19 cellular contexts compared by ENCODE assay signal in the genomic region with DNA sequence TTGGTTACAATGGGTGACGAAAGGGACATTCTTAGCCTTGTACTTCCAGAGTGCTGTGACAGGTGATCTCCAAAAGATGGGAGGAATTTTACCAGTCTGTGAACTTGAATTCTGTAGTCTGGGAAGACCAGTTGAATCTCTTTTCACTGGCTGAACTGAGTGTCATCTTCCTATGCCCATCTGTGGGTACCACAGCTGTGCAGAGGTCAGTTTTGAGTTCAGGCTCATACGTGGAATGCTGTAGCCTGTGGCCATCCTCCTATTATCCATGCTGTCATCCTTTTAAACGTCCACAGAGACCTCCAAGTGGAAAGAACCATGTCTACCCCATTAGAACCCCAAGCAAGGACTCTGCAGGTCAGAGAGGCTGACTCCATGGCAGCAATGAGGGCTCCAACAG. TPM values are rescaled to one million over a fixed set of nuclear protein-coding genes. Genes with fewer than 3 reads are reported as not detected.
DNase-seq lines count a peak whose midpoint lies in the region; ATAC-seq, FAIRE-seq and TF ChIP-seq lines count a peak whose summit lies in the region.
"Had no signal": no experiment of that assay in that cellular context is flagged by ENCODE, and none has a peak within 500 bp of the region (broad histone marks: within the 10 kb centered on the region; RNA-seq: fewer than 3 reads in every experiment).

No MANE protein-coding gene starts in this region.

- H3K4me2 ChIP-seq in IMR-90 (ENCODE audit: low read depth, low read length): no peak overlapping the region
- no peak overlapping the region for H3K4me2 ChIP-seq in astrocyte (ENCODE audit: low read length)
- H3K4me2 ChIP-seq in H1 (ENCODE audit: insufficient read depth in 1 of 2, low read depth in 2 of 2, low read length in 2 of 2): no peak overlapping the region

- H3K4me1 Mint-ChIP-seq in astrocyte (ENCODE audit: low read depth, unreplicated experiment): peaks cover 35% of the 10 kb centered on the region
- H3K4me1 Mint-ChIP-seq in type B pancreatic cell (ENCODE audit: unreplicated experiment): peaks cover 43% of the 10 kb centered on the region
- H3K4me1 Mint-ChIP-seq: CD4-positive, CD25-positive, alpha-beta regulatory T cell; CD8-positive, alpha-beta memory T cell had no signal

- no peak overlapping the region for H3K27ac ChIP-seq in IMR-90 (ENCODE audit: insufficient read depth, low read length)
- H3K27ac ChIP-seq in astrocyte (ENCODE audit: low read depth, low read length): no peak overlapping the region
- no peak overlapping the region for H3K27ac ChIP-seq in H1 (ENCODE audit: low read depth, low read length)
- no peak overlapping the region for H3K27ac ChIP-seq in A673 (ENCODE audit: low read depth, low read length, poor library complexity, severe bottlenecking)

- H2BK12ac ChIP-seq in H1 (ENCODE audit: low read depth, low read length): no peak overlapping the region

- H2AFZ ChIP-seq in IMR-90 (replicated peaks; ENCODE audit: low read length, poor library complexity) (no peak overlapping the region), astrocyte (ENCODE audit: low read depth, low read length) (no peak overlapping the region), H1 (ENCODE audit: low read length) (no peak overlapping the region)

- H2BK120ac ChIP-seq in IMR-90 (ENCODE audit: low read depth, low read length): no peak overlapping the region
- H2BK120ac ChIP-seq in H1 (replicated peaks; ENCODE audit: low read depth, low read length): no peak overlapping the region

- in situ Hi-C loops in IMR-90 (cut with MboI; ENCODE audit: low sequenced_read_pairs): no loop called here

- FAIRE-seq in astrocyte (lab: Jason Lieb, UNC): no peak
- FAIRE-seq in H1 (lab: Jason Lieb, UNC): no peak
- FAIRE-seq: GM12892, GM18507 had no signal

- DNase-seq in IMR-90: no peak
- no peak for DNase-seq in astrocyte (ENCODE audit: low read depth)
- DNase-seq in H1 (ENCODE audit: low read depth in 1 of 2, low spot score in 2 of 2): no peak
- DNase-seq in type B pancreatic cell (ENCODE audit: extremely low spot score, unreplicated experiment): no peak
- no peak for DNase-seq in amniotic stem cell (lab: John Stamatoyannopoulos, UW)
- DNase-seq in A673 (ENCODE audit: low spot score): no peak
- DNase-seq: ACHN; BE2C; C1 segment of cervical spinal cord; CD4-positive, CD25-positive, alpha-beta regulatory T cell; CD8-positive, alpha-beta memory T cell; COR-L47; DMS153; DMS79; GDM1 had no signal

- CTCF ChIA-PET in IMR-90 (lab: Yijun Ruan, JAX) (no interaction called here), H1 (lab: Charles Lee; ENCODE audit: partially characterized antibody) (no interaction called here), A673 (lab: Charles Lee) (no interaction called here)

- H3K9me3 ChIP-seq in IMR-90 (ENCODE audit: control insufficient read depth, insufficient read depth, low read length) (no peaks in the 10 kb centered on the region), astrocyte (ENCODE audit: insufficient read depth, low read depth, low read length) (no peaks in the 10 kb centered on the region), H1 (ENCODE audit: insufficient read depth in 2 of 2, low read depth in 1 of 2, low read length in 1 of 2) (no peaks in the 10 kb centered on the region), A673 (ENCODE audit: low read depth, low read length, poor library complexity, severe bottlenecking) (no peaks in the 10 kb centered on the region)
- H3K9me3 ChIP-seq: BE2C, HAP-1 had no signal

- no peaks in the 10 kb centered on the region for H3K79me2 ChIP-seq in astrocyte (ENCODE audit: insufficient read depth, low read length)
- H3K79me2 ChIP-seq in H1 (ENCODE audit: control insufficient read depth in 1 of 2, insufficient read depth in 2 of 2, low read length in 2 of 2): peaks cover 0 to 14% of the 10 kb centered on the region in 2 experiments; a peak in 1 of 4 replicates

- H3K56ac ChIP-seq in IMR-90 (ENCODE audit: extremely low read depth, insufficient read depth, low read length) (no peak overlapping the region), H1 (replicated peaks; ENCODE audit: insufficient read length, low read depth, low read length) (no peak overlapping the region)

- H3K4me1 ChIP-seq in IMR-90 (ENCODE audit: control insufficient read depth, insufficient read depth, low read length) (peaks cover 36% of the 10 kb centered on the region), astrocyte (ENCODE audit: insufficient read depth, low read length) (peaks cover 4% of the 10 kb centered on the region), H1 (replicated peaks in 1 of 4; ENCODE audit: control insufficient read depth in 3 of 4, insufficient read depth in 4 of 4, low read length in 3 of 4) (peaks cover 15 to 32% (median 20%) of the 10 kb centered on the region in 4 experiments), A673 (ENCODE audit: insufficient read depth, low read length, poor library complexity, severe bottlenecking) (no peaks in the 10 kb centered on the region)
- H3K4me1 ChIP-seq: HAP-1 had no signal

- H3K79me1 ChIP-seq in IMR-90 (ENCODE audit: low read depth in 1 of 2, low read length in 2 of 2) (peaks cover 64 to 96% of the 10 kb centered on the region in 2 experiments), H1 (ENCODE audit: low read depth, low read length) (peaks cover 6% of the 10 kb centered on the region)

- BruUV-seq in IMR-90 (replicated peaks; lab: Mats Ljungman, UMichigan): no TSS peak
- BruUV-seq in A673 (replicated peaks; lab: Mats Ljungman, UMichigan): no TSS peak

- no peaks in the 10 kb centered on the region for H3K27me3 ChIP-seq in IMR-90 (ENCODE audit: control insufficient read depth, insufficient read depth, low read length)
- no peaks in the 10 kb centered on the region for H3K27me3 ChIP-seq in astrocyte (ENCODE audit: insufficient read depth, low read length)
- no peaks in the 10 kb centered on the region for H3K27me3 ChIP-seq in H1 (replicated peaks in 1 of 4; ENCODE audit: control insufficient read depth in 3 of 4, extremely low read depth in 1 of 4, insufficient read depth in 3 of 4, low read length in 3 of 4)
- no peaks in the 10 kb centered on the region for H3K27me3 ChIP-seq in A673 (replicated peaks; ENCODE audit: insufficient read depth, low read depth, low read length, poor library complexity)
- H3K27me3 ChIP-seq: BE2C had no signal

- peaks cover 50% of the 10 kb centered on the region for H3K9me1 ChIP-seq in IMR-90 (ENCODE audit: insufficient read depth, low read length)

- H2BK5ac ChIP-seq in IMR-90 (ENCODE audit: low read depth, low read length, poor library complexity, severe bottlenecking): no peak overlapping the region
- H2BK5ac ChIP-seq in H1 (ENCODE audit: low read depth, low read length): no peak overlapping the region

- H3K14ac ChIP-seq in IMR-90 (replicated peaks; ENCODE audit: low read depth, low read length) (no peak overlapping the region), H1 (ENCODE audit: insufficient read length) (no peak overlapping the region)

- H3K4me3 Mint-ChIP-seq in astrocyte (ENCODE audit: unreplicated experiment) (no peak overlapping the region), type B pancreatic cell (no peak overlapping the region)
- H3K4me3 Mint-ChIP-seq: CD4-positive, CD25-positive, alpha-beta regulatory T cell; CD8-positive, alpha-beta memory T cell had no signal

- H3K18ac ChIP-seq in IMR-90 (ENCODE audit: low read depth, low read length): no peak overlapping the region
- no peak overlapping the region for H3K18ac ChIP-seq in H1 (ENCODE audit: extremely low read depth, low read length)

- no peak for TF ChIP-seq RAD21 in IMR-90 (IDR thresholded peaks at IDR 0.05; ENCODE audit: low read length)
- no peak for TF ChIP-seq RAD21 in H1 (IDR thresholded peaks at IDR 0.05 in 1 of 2, conservative IDR thresholded peaks at IDR 0.05 in 1 of 2; ENCODE audit: low read depth in 2 of 2, low read length in 2 of 2)

- H3K36me3 ChIP-seq in IMR-90 (ENCODE audit: control insufficient read depth, insufficient read depth, low read length) (no peaks in the 10 kb centered on the region), astrocyte (ENCODE audit: insufficient read depth, low read length) (no peaks in the 10 kb centered on the region), H1 (ENCODE audit: control insufficient read depth in 2 of 4, insufficient read depth in 4 of 4, low read length in 3 of 4) (no peaks in the 10 kb centered on the region), A673 (ENCODE audit: insufficient read depth, low read length, poor library complexity, severe bottlenecking) (no peaks in the 10 kb centered on the region)
- H3K36me3 ChIP-seq: BE2C, HAP-1 had no signal

- WGBS in IMR-90 (ENCODE audit: extremely low coverage in 2 of 2, insufficient read length in 1 of 2), 2 experiments: 100% methylated on average over 2 of the region's 3 CpGs; no CpG with 5 or more reads in 1 of the 2 experiments
- 74% methylated on average over 3 of the region's 3 CpGs; no CpG with 5 or more reads in 1 of the 2 experiments for WGBS in H1 (ENCODE audit: extremely low coverage in 1 of 2, insufficient coverage in 1 of 2, insufficient read length in 1 of 2, insufficient replicate concordance in 2 of 2, low coverage in 1 of 2, low lambda C conversion rate in 2 of 2, missing lambda C conversion rate in 1 of 2), 2 experiments

- H2BK15ac ChIP-seq in IMR-90 (ENCODE audit: low read depth, low read length) (no peak overlapping the region; the same call in 2 of the 3 replicates), H1 (ENCODE audit: low read length) (no peak overlapping the region)

- H4K20me1 ChIP-seq in IMR-90 (ENCODE audit: insufficient read depth, low read length) (peaks cover 13% of the 10 kb centered on the region), astrocyte (ENCODE audit: insufficient read depth, low read length) (peaks cover 5% of the 10 kb centered on the region), H1 (replicated peaks in 1 of 2; ENCODE audit: control insufficient read depth in 1 of 2, insufficient read depth in 2 of 2, low read length in 2 of 2) (peaks cover 2 to 3% of the 10 kb centered on the region in 2 experiments)

- H3K4me3 ChIP-seq in IMR-90 (ENCODE audit: insufficient read depth, low read depth, low read length) (no peak overlapping the region), astrocyte (ENCODE audit: insufficient read depth, low read depth, low read length) (no peak overlapping the region), H1 (ENCODE audit: extremely low read depth in 1 of 4, insufficient read depth in 2 of 4, low read depth in 3 of 4, low read length in 4 of 4) (no peak overlapping the region), A673 (ENCODE audit: low read depth, low read length, poor library complexity, severe bottlenecking) (no peak overlapping the region)
- H3K4me3 ChIP-seq: HAP-1 had no signal

- H2BK20ac ChIP-seq in IMR-90 (ENCODE audit: low read depth, low read length) (no peak overlapping the region), H1 (ENCODE audit: low read length) (peak overlapping the region; percentile 77; the same call in 1 of the 2 replicates)

- no peaks in the 10 kb centered on the region for H3K9me3 Mint-ChIP-seq in astrocyte (ENCODE audit: unreplicated experiment)
- H3K9me3 Mint-ChIP-seq in type B pancreatic cell: no peaks in the 10 kb centered on the region
- H3K9me3 Mint-ChIP-seq: CD4-positive, CD25-positive, alpha-beta regulatory T cell; CD8-positive, alpha-beta memory T cell had no signal

- no peak for TF ChIP-seq EP300 in H1 (IDR thresholded peaks at IDR 0.05; ENCODE audit: borderline replicate concordance in 1 of 2, low read depth in 2 of 2, low read length in 2 of 2)

- H3K9ac ChIP-seq in IMR-90 (ENCODE audit: low read depth, low read length): no peak overlapping the region
- H3K9ac ChIP-seq in astrocyte (ENCODE audit: low read length): no peak overlapping the region
- no peak overlapping the region for H3K9ac ChIP-seq in H1 (replicated peaks in 1 of 4; ENCODE audit: extremely low read depth in 1 of 4, low read depth in 3 of 4, low read length in 3 of 4)

- H4K8ac ChIP-seq in IMR-90 (ENCODE audit: low read depth in 2 of 2, low read length in 2 of 2): no peak overlapping the region
- no peak overlapping the region for H4K8ac ChIP-seq in H1 (ENCODE audit: extremely low read depth, insufficient read depth, low read length)

- no peaks in the 10 kb centered on the region for H3K23me2 ChIP-seq in H1 (ENCODE audit: low read depth, low read length)

- no peak overlapping the region; the same call in 1 of the 2 replicates for H3K23ac ChIP-seq in IMR-90 (ENCODE audit: low read depth, low read length)
- no peak overlapping the region for H3K23ac ChIP-seq in H1 (ENCODE audit: insufficient read length)

- POLR2A ChIA-PET in IMR-90 (lab: Charles Lee; ENCODE audit: unreplicated experiment): no interaction called here
- POLR2A ChIA-PET in H1 (lab: Charles Lee; ENCODE audit: partially characterized antibody): no interaction called here
- POLR2A ChIA-PET in A673 (lab: Charles Lee; ENCODE audit: low non-redundant PET): no interaction called here

- H2AK9ac ChIP-seq in IMR-90 (replicated peaks; ENCODE audit: low read depth, low read length, poor library complexity): no peak overlapping the region

- no peak for TF ChIP-seq CTCF in IMR-90 (conservative IDR thresholded peaks at IDR 0.05; ENCODE audit: low read depth, low read length)
- TF ChIP-seq CTCF in astrocyte (IDR thresholded peaks at IDR 0.05; ENCODE audit: insufficient read depth, low read depth, low read length): no peak
- no peak for TF ChIP-seq CTCF in H1 (IDR thresholded peaks at IDR 0.05; ENCODE audit: control extremely low read depth in 1 of 3, insufficient read depth in 1 of 3, low read depth in 1 of 3, low read length in 3 of 3)
- no peak for TF ChIP-seq CTCF in type B pancreatic cell (conservative IDR thresholded peaks at IDR 0.05)
- TF ChIP-seq CTCF in A673 (conservative IDR thresholded peaks at IDR 0.05; ENCODE audit: low read depth, low read length): no peak

- no peaks in the 10 kb centered on the region for H3K36me3 Mint-ChIP-seq in astrocyte (ENCODE audit: low read depth, unreplicated experiment)
- no peaks in the 10 kb centered on the region for H3K36me3 Mint-ChIP-seq in type B pancreatic cell
- H3K36me3 Mint-ChIP-seq: CD4-positive, CD25-positive, alpha-beta regulatory T cell; CD8-positive, alpha-beta memory T cell had no signal

- H2AK5ac ChIP-seq in IMR-90 (ENCODE audit: low read depth, low read length) (no peak overlapping the region), H1 (ENCODE audit: low read depth, low read length) (no peak overlapping the region)

- H4K5ac ChIP-seq in IMR-90 (ENCODE audit: low read depth, low read length) (no peak overlapping the region), H1 (ENCODE audit: insufficient read length, low read depth, low read length) (no peak overlapping the region)

- ATAC-seq in IMR-90 (ENCODE audit: low read depth): no peak
- no peak for ATAC-seq in GM18909 (IDR thresholded peaks at IDR 0.05; ENCODE audit: poor library complexity, unreplicated experiment)

- intact Hi-C loops in IMR-90 (cut with micrococcal nuclease) (no loop called here), A673 (cut with micrococcal nuclease; ENCODE audit: unreplicated experiment) (no loop called here)

- H3K27ac Mint-ChIP-seq in astrocyte (ENCODE audit: unreplicated experiment) (peak overlapping the region; percentile 41), type B pancreatic cell (peak overlapping the region; percentile 74)

- no peak overlapping the region for H4K91ac ChIP-seq in IMR-90 (ENCODE audit: insufficient read depth, low read depth, low read length)
- peak overlapping the region; percentile 11 for H4K91ac ChIP-seq in H1 (replicated peaks; ENCODE audit: insufficient read length, low read length)

- dilution Hi-C loops in IMR-90 (cut with HindIII; ENCODE audit: low sequenced_read_pairs, unreplicated experiment): no loop called here

- TF ChIP-seq POLR2A in IMR-90 (IDR thresholded peaks at IDR 0.05; ENCODE audit: low read depth, low read length) (no peak), H1 (IDR thresholded peaks at IDR 0.05; ENCODE audit: control extremely low read depth in 1 of 2, low read depth in 2 of 2, low read length in 2 of 2) (no peak)

- H3K4ac ChIP-seq in IMR-90 (ENCODE audit: low read depth, low read length): peak overlapping the region; percentile 2; the same call in 1 of the 2 replicates
- no peak overlapping the region for H3K4ac ChIP-seq in H1 (replicated peaks; ENCODE audit: insufficient read length, low read depth, low read length)

- H3K27me3 Mint-ChIP-seq in astrocyte (ENCODE audit: low read depth, unreplicated experiment): no peaks in the 10 kb centered on the region
- no peaks in the 10 kb centered on the region for H3K27me3 Mint-ChIP-seq in type B pancreatic cell

RNA-seq across cellular contexts. Expression of a gene that starts 32.1 kb away (rescaled TPM):
- total RNA-seq in IMR-90 (2012; rRNA removed): 2.7 and 3.6 TPM in 2 replicates
- polyA plus RNA-seq in IMR-90 (2012; rRNA removed): 10.2 and 11.6 TPM in 2 replicates
- 12.3 and 20.7 TPM in 2 replicates for polyA plus RNA-seq in IMR-90 (2012; cell fraction: cytosol; rRNA removed)
- polyA plus RNA-seq in IMR-90 (2012; cell fraction: nucleus; rRNA removed; ENCODE audit: low replicate concordance): 8.6 and 13.7 TPM in 2 replicates
- total RNA-seq in astrocyte: 6.9 TPM in 2 replicates
- 9.1 and 9.9 TPM in 2 replicates for total RNA-seq in H1 (2021; fragmentation: NEBNext Ultra II Directional; extraction: Animal tissue kit (Norgen Biotek cat#: 25700))
- polyA plus RNA-seq in H1 (2011; rRNA removed): 10.7 and 12.6 TPM in 2 replicates
- 11.5 TPM for polyA plus RNA-seq in H1 (2011; cell fraction: cytosol; rRNA removed)
- 7.3 TPM for polyA plus RNA-seq in H1 (2011; cell fraction: nucleus; rRNA removed)
- polyA plus RNA-seq in H1 (2012, experiment 1 of 2): 7.8 to 12.5 TPM (median 10.2 TPM) in 4 replicates
- polyA plus RNA-seq in H1 (2012, experiment 2 of 2): 11.6 TPM
- polyA plus RNA-seq in H1 (2013, experiment 1 of 2): 10.4 TPM
- 13.1 TPM for polyA plus RNA-seq in H1 (2013, experiment 2 of 2)
- polyA minus RNA-seq in H1 (2011; rRNA and poly(A)+ RNA removed): 3.4 and 3.9 TPM in 2 replicates
- polyA minus RNA-seq in H1 (2011; cell fraction: cytosol; rRNA and poly(A)+ RNA removed): 8.4 TPM
- polyA minus RNA-seq in H1 (2011; cell fraction: nucleus; rRNA and poly(A)+ RNA removed): 4.8 TPM
- total RNA-seq in type B pancreatic cell (ENCODE audit: low replicate concordance): 12.5 and 28.8 TPM in 2 replicates
- total RNA-seq in A673 (2021): 1.7 TPM in 2 replicates
- total RNA-seq: CD4-positive, CD25-positive, alpha-beta regulatory T cell had no signal
- polyA plus RNA-seq: CD4-positive, CD25-positive, alpha-beta regulatory T cell; CD8-positive, alpha-beta memory T cell had no signal
